Comparison of ENCODE assay signal across 1 cellular context in genomic region chr5:54581831-54582548, GRCh38.
TF ChIP-seq lines count a peak whose summit lies in the region.

No MANE protein-coding gene starts in this region.

TF ChIP-seq in H1, 55 proteins besides CTCF, POLR2A, EP300 and RAD21:
- TF ChIP-seq EZH2 (IDR thresholded peaks at IDR 0.05; ENCODE audit: low read depth, low read length, severe bottlenecking) (no peak), SP4 (IDR thresholded peaks at IDR 0.05; ENCODE audit: low read length) (no peak), E2F6 (IDR thresholded peaks at IDR 0.05) (no peak), ASH2L (IDR thresholded peaks at IDR 0.05; ENCODE audit: low read length) (no peak), RBBP5 (IDR thresholded peaks at IDR 0.05; ENCODE audit: borderline replicate concordance, low read depth, low read length) (no peak), RXRA (IDR thresholded peaks at IDR 0.05; ENCODE audit: insufficient read depth, low read depth, low read length) (no peak), ZNF274 (IDR thresholded peaks at IDR 0.05; ENCODE audit: borderline replicate concordance, extremely low read depth, low read length) (no peak), CREB1 (IDR thresholded peaks at IDR 0.05) (no peak), NRF1 (IDR thresholded peaks at IDR 0.05; ENCODE audit: low read depth, low read length) (no peak), JUND (IDR thresholded peaks at IDR 0.05; ENCODE audit: low read length) (no peak)
